Comparison of ENCODE assay signal across 21 cellular contexts in genomic region chr4:27787195-27787594, GRCh38.
DNase-seq lines count a peak whose midpoint lies in the region; ATAC-seq and TF ChIP-seq lines count a peak whose summit lies in the region.
"Had no signal": no experiment of that assay in that cellular context is flagged by ENCODE, and none has a peak within 500 bp of the region (broad histone marks: within the 10 kb centered on the region; RNA-seq: fewer than 3 reads in every experiment).

No MANE protein-coding gene starts in this region.

- peak; percentile 85 for ATAC-seq in RWPE2 (ENCODE audit: low read depth)
- ATAC-seq in foreskin keratinocyte, result peak; percentile 91
- ATAC-seq in right cardiac atrium, result no peak
- no peak for ATAC-seq in GM19324 (IDR thresholded peaks at IDR 0.05; ENCODE audit: low FRiP score, unreplicated experiment)

- TF ChIP-seq CTCF in RWPE2 (IDR thresholded peaks at IDR 0.05; ENCODE audit: poor library complexity, severe bottlenecking), result no peak
- TF ChIP-seq CTCF in foreskin keratinocyte (conservative IDR thresholded peaks at IDR 0.05), result no peak
- no peak for TF ChIP-seq CTCF in WERI-Rb-1 (IDR thresholded peaks at IDR 0.05; ENCODE audit: low read depth, low read length)

- H3K4me3 ChIP-seq in RWPE2 (ENCODE audit: severe bottlenecking) (no peak overlapping the region), right cardiac atrium (ENCODE audit: low read length) (no peak overlapping the region), WERI-Rb-1 (ENCODE audit: low read depth, low read length) (no peak overlapping the region)
- H3K4me3 ChIP-seq: BLaER1 had no signal

- no peaks in the 10 kb centered on the region for H3K36me3 ChIP-seq in RWPE2 (ENCODE audit: low read depth)
- H3K36me3 ChIP-seq in WERI-Rb-1, result no peaks in the 10 kb centered on the region
- H3K36me3 ChIP-seq: BLaER1 had no signal

- H3K9me3 ChIP-seq in RWPE2 (ENCODE audit: severe bottlenecking), result no peaks in the 10 kb centered on the region
- no peaks in the 10 kb centered on the region for H3K9me3 ChIP-seq in right cardiac atrium (ENCODE audit: control insufficient read depth, low read length)
- H3K9me3 ChIP-seq in WERI-Rb-1 (ENCODE audit: severe bottlenecking), result no peaks in the 10 kb centered on the region
- H3K9me3 ChIP-seq: BLaER1, SK-N-SH had no signal

- H3K27ac ChIP-seq in RWPE2 (ENCODE audit: poor library complexity, severe bottlenecking) (peak overlapping the region; percentile 59), foreskin keratinocyte (no peak overlapping the region), right cardiac atrium (ENCODE audit: low read length) (no peak overlapping the region), WERI-Rb-1 (no peak overlapping the region)
- H3K27ac ChIP-seq: BLaER1 had no signal

- H3K27me3 ChIP-seq in RWPE2 (ENCODE audit: insufficient read depth, poor library complexity, severe bottlenecking), result no peaks in the 10 kb centered on the region
- no peaks in the 10 kb centered on the region for H3K27me3 ChIP-seq in foreskin keratinocyte
- H3K27me3 ChIP-seq in right cardiac atrium (ENCODE audit: control insufficient read depth, insufficient read depth), result no peaks in the 10 kb centered on the region
- no peaks in the 10 kb centered on the region for H3K27me3 ChIP-seq in WERI-Rb-1 (ENCODE audit: insufficient read depth, low read depth, severe bottlenecking)
- H3K27me3 ChIP-seq: BLaER1 had no signal

- intact Hi-C loops in right cardiac atrium (cut with DNase I), result no loop called here
- intact Hi-C loops in posterior vena cava (cut with DNase I), result no loop called here

- 84% methylated on average over 2 of the region's 2 CpGs for WGBS in right cardiac atrium

- peak; percentile 38 for DNase-seq in DMS53 treated with DMSO at 0.1 percent for 48 hours (lab: John Stamatoyannopoulos, UW; ENCODE audit: unreplicated experiment)
- peak; percentile 14 for DNase-seq in HT-29 (ENCODE audit: low spot score)
- no peak for DNase-seq in RWPE2 (ENCODE audit: low spot score)
- DNase-seq in foreskin keratinocyte, result peak; percentile 68 to 88
- DNase-seq in right cardiac atrium, result no peak
- DNase-seq in posterior vena cava (ENCODE audit: low spot score), result no peak
- no peak for DNase-seq in WERI-Rb-1
- DNase-seq: ACHN; CD4-positive, alpha-beta T cell; COR-L47; GF-D8; KG1; MV-4-11; NCI-H1105 treated with DMSO at 0.1 percent for 48 hours; NCI-H2029 treated with DMSO at 0.1 percent for 48 hours; NCI-H446; NCI-H526; SHP77; SK-N-SH had no signal

- peaks cover 39% of the 10 kb centered on the region for H3K4me1 ChIP-seq in RWPE2 (ENCODE audit: insufficient read depth, poor library complexity, severe bottlenecking)
- H3K4me1 ChIP-seq in foreskin keratinocyte, result peaks cover 27% of the 10 kb centered on the region
- H3K4me1 ChIP-seq in right cardiac atrium (ENCODE audit: control insufficient read depth, insufficient read depth, low read length), result no peaks in the 10 kb centered on the region
- H3K4me1 ChIP-seq: BLaER1 had no signal

Comparison
In these comparisons a context has a peak if more than half of its experiments do, and no peak if none do; other contexts are left out.
1. DNase-seq: peak in DMS53 treated with DMSO at 0.1 percent for 48 hours (single experiment), HT-29 (single experiment) and foreskin keratinocyte (2 of 2); none in RWPE2 (single experiment), right cardiac atrium (0 of 3), posterior vena cava (single experiment) and WERI-Rb-1 (single experiment).
2. ATAC-seq: peak in RWPE2 (single experiment) and foreskin keratinocyte (single experiment); none in right cardiac atrium (0 of 2) and GM19324 (single experiment).